14 cellular contexts compared by ENCODE assay signal in the genomic region with DNA sequence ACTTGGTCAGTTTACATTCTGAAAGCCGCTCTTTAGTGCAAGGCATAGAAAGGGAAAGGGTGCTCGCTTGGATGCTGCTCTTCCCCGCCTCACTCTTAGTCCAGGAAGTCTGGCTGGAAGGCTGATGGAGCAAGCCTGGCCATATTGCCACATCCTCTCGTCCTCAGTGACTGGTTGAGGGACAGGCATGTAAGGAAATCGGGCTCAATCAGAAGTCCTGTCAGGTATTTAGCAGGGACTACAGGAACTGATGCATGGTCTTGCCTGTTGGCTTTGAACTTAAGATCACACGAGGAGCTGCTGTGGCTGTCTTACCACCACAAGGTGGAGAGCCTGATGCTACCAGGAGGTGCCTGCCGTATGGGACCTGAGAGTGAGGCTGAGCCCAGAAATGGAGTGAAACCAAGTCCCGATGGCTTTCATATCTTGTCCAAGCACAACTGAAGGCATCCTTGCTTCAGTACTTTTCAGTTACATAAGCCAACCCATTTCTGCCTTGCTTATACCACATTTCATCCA. TPM values are rescaled to one million over a fixed set of nuclear protein-coding genes. Genes with fewer than 3 reads are reported as not detected.
DNase-seq lines count a peak whose midpoint lies in the region; ATAC-seq, FAIRE-seq and TF ChIP-seq lines count a peak whose summit lies in the region.
"Had no signal": no experiment of that assay in that cellular context is flagged by ENCODE, and none has a peak within 500 bp of the region (broad histone marks: within the 10 kb centered on the region; RNA-seq: fewer than 3 reads in every experiment).

No MANE protein-coding gene starts in this region.

- no peak overlapping the region for H3K27ac ChIP-seq in GM12878 (ENCODE audit: control insufficient read depth, insufficient read depth)
- H3K27ac ChIP-seq: testis had no signal

- TF ChIP-seq POLR2A in GM12878 (IDR thresholded peaks at IDR 0.05; ENCODE audit: low read depth, low read length) = no peak

- intact Hi-C loops in GM12878 (cut with micrococcal nuclease; ENCODE audit: unreplicated experiment) = loop anchor here (2.0 kb wide), 1 partner anchor 63 kb away; no protein-coding TSS in a partner anchor

- H2AFZ ChIP-seq in Loucy (ENCODE audit: low read length) = no peak overlapping the region
- no peak overlapping the region for H2AFZ ChIP-seq in GM12878 (ENCODE audit: control insufficient read depth, low read depth, low read length)

- POLR2A ChIA-PET in GM12878 (lab: Charles Lee) = interaction anchor here (1.1 kb wide), 1 partner anchor 10 kb away, joined by 3 read pairs; no protein-coding TSS in a partner anchor

- SMC1A ChIA-PET in GM12878 (lab: Charles Lee; ENCODE audit: uncharacterized antibody, unreplicated experiment) = interaction anchor here (0.8 to 3.3 kb wide), 7 partner anchors 10 to 63 kb away, joined by 3 to 26 read pairs (median 6); a partner anchor contains a TSS

- no peaks in the 10 kb centered on the region for H3K36me3 ChIP-seq in Loucy (ENCODE audit: insufficient read depth, low read length)
- no peaks in the 10 kb centered on the region; a peak in 1 of 4 replicates for H3K36me3 ChIP-seq in GM12878 (ENCODE audit: control insufficient read depth in 2 of 2, insufficient read depth in 2 of 2, low read length in 1 of 2)

- DNase-seq in activated naive CD4-positive, alpha-beta T cell treated with anti-CD3 and anti-CD28 coated beads, Interleukin-2, amount 10 ng/mL, durations not matched to agents 7 days and 5 days = peak; percentile 39
- DNase-seq in activated naive CD4-positive, alpha-beta T cell (lab: John Stamatoyannopoulos, UW) = no peak
- no peak for DNase-seq in GM12878 (ENCODE audit: low read depth, low spot score)
- no peak for DNase-seq in progenitor cell of endocrine pancreas (ENCODE audit: low spot score, unreplicated experiment)
- no peak for DNase-seq in KG1 (lab: John Stamatoyannopoulos, UW)
- DNase-seq in HTR-8/SVneo (ENCODE audit: insufficient read length, low spot score) = no peak
- DNase-seq: GDM1, NCI-H1105, NCI-H2227 treated with DMSO at 0.1 percent for 48 hours, testis had no signal

- peak; percentile 60 for TF ChIP-seq CTCF in Loucy (conservative IDR thresholded peaks at IDR 0.05; ENCODE audit: low read length)
- TF ChIP-seq CTCF in GM12878 (IDR thresholded peaks at IDR 0.05 in 2 of 3, conservative IDR thresholded peaks at IDR 0.05 in 1 of 3; ENCODE audit: control insufficient read depth in 2 of 3, extremely low read depth in 1 of 3, insufficient read depth in 1 of 3, low read depth in 3 of 3, low read length in 3 of 3) = peak in 2 of 3 experiments; percentile 13 to 21; a peak in 2 of 6 replicates
- TF ChIP-seq CTCF in progenitor cell of endocrine pancreas (IDR thresholded peaks at IDR 0.05; ENCODE audit: unreplicated experiment) = no peak

- peaks cover 15% of the 10 kb centered on the region; the same call in 1 of the 2 replicates for H3K79me2 ChIP-seq in Loucy (ENCODE audit: insufficient read depth, low read length)
- no peaks in the 10 kb centered on the region for H3K79me2 ChIP-seq in GM12878 (ENCODE audit: control insufficient read depth, insufficient read depth, low read length)

- no peaks in the 10 kb centered on the region for H3F3A ChIP-seq in Loucy (ENCODE audit: low read depth)

- H3K9ac ChIP-seq in Loucy (ENCODE audit: low read depth, low read length, poor library complexity, severe bottlenecking) (no peak overlapping the region), GM12878 (ENCODE audit: control insufficient read depth, insufficient read depth, low read length) (no peak overlapping the region)

- CTCF ChIA-PET in activated naive CD4-positive, alpha-beta T cell treated with anti-CD3 and anti-CD28 coated beads, Interleukin-2, amount 10 ng/mL, durations not matched to agents 7 days and 5 days (lab: Charles Lee) = interaction anchor here (0.9 to 2.3 kb wide), 6 partner anchors 10 to 64 kb away, joined by 4 to 17 read pairs (median 6); no protein-coding TSS in a partner anchor
- CTCF ChIA-PET in GM12878 (lab: Yijun Ruan, JAX) = interaction anchor here (0.6 to 3.5 kb wide), 10 partner anchors 13 to 582 kb away, joined by 3 to 43 read pairs (median 7); a partner anchor contains a TSS

- 57% methylated on average over 8 of the region's 8 CpGs for WGBS in GM12878 (ENCODE audit: insufficient coverage, insufficient replicate concordance, low lambda C conversion rate, missing lambda C conversion rate)

- RAD21 ChIA-PET in GM12878 (lab: Charles Lee; ENCODE audit: unreplicated experiment) = interaction anchor here (0.9 to 2.4 kb wide), 7 partner anchors 12 to 64 kb away, joined by 3 to 10 read pairs (median 5); no protein-coding TSS in a partner anchor

- H3K9me3 Mint-ChIP-seq in activated naive CD4-positive, alpha-beta T cell treated with anti-CD3 and anti-CD28 coated beads, Interleukin-2, amount 10 ng/mL, durations not matched to agents 7 days and 5 days = peaks cover under 1% of the 10 kb centered on the region
- H3K9me3 Mint-ChIP-seq in progenitor cell of endocrine pancreas (ENCODE audit: low read depth) = no peaks in the 10 kb centered on the region

- H3K27ac Mint-ChIP-seq in activated naive CD4-positive, alpha-beta T cell treated with anti-CD3 and anti-CD28 coated beads, Interleukin-2, amount 10 ng/mL, durations not matched to agents 7 days and 5 days = no peak overlapping the region
- H3K27ac Mint-ChIP-seq in progenitor cell of endocrine pancreas = peak overlapping the region; percentile 97

- no peak overlapping the region for H3K4me3 Mint-ChIP-seq in activated naive CD4-positive, alpha-beta T cell treated with anti-CD3 and anti-CD28 coated beads, Interleukin-2, amount 10 ng/mL, durations not matched to agents 7 days and 5 days
- no peak overlapping the region for H3K4me3 Mint-ChIP-seq in progenitor cell of endocrine pancreas (ENCODE audit: low read depth)
- H3K4me3 Mint-ChIP-seq: activated naive CD8-positive, alpha-beta T cell had no signal

- H4K20me1 ChIP-seq in Loucy (ENCODE audit: insufficient read depth, low read length, poor library complexity, severe bottlenecking) (no peaks in the 10 kb centered on the region), GM12878 (ENCODE audit: control insufficient read depth, insufficient read depth) (no peaks in the 10 kb centered on the region)

- peaks cover 49% of the 10 kb centered on the region for H3K4me1 ChIP-seq in Loucy (ENCODE audit: insufficient read depth, low read length, poor library complexity, severe bottlenecking)
- no peaks in the 10 kb centered on the region for H3K4me1 ChIP-seq in GM12878 (ENCODE audit: control insufficient read depth, insufficient read depth, low read length)
- H3K4me1 ChIP-seq: testis had no signal

- no peak overlapping the region for H3K4me3 ChIP-seq in Loucy (ENCODE audit: low read length, poor library complexity, severe bottlenecking)
- no peak overlapping the region for H3K4me3 ChIP-seq in GM12878
- H3K4me3 ChIP-seq: lung, testis had no signal

- H3K9me3 ChIP-seq in Loucy (ENCODE audit: insufficient read depth, low read depth, low read length) (no peaks in the 10 kb centered on the region), GM12878 (replicated peaks; ENCODE audit: control insufficient read depth, insufficient read depth, low read length) (no peaks in the 10 kb centered on the region; the same call in 2 of the 3 replicates)
- H3K9me3 ChIP-seq: testis had no signal

- H3K4me2 ChIP-seq in Loucy (ENCODE audit: low read depth, low read length, poor library complexity, severe bottlenecking) (no peak overlapping the region), GM12878 (ENCODE audit: control insufficient read depth, insufficient read depth) (no peak overlapping the region)

- no peak for TF ChIP-seq EP300 in GM12878 (IDR thresholded peaks at IDR 0.05; ENCODE audit: borderline replicate concordance in 1 of 2, control insufficient read depth in 1 of 2, low read depth in 2 of 2, low read length in 2 of 2)

- no peak for TF ChIP-seq RAD21 in GM12878 (IDR thresholded peaks at IDR 0.05; ENCODE audit: insufficient read depth, low read depth, low read length)

- peak; percentile 41; the same call in 2 of the 3 replicates for ATAC-seq in GM12878
- ATAC-seq in activated CD4-positive, CD25-positive, alpha-beta regulatory T cell treated with anti-CD3 and anti-CD28 coated beads, Interleukin-2, amount 50 U/mL, for 24 hours = no peak

- no peaks in the 10 kb centered on the region for H3K9me2 ChIP-seq in Loucy (replicated peaks; ENCODE audit: low read depth, low read length)

- H3K27me3 Mint-ChIP-seq in activated naive CD4-positive, alpha-beta T cell treated with anti-CD3 and anti-CD28 coated beads, Interleukin-2, amount 10 ng/mL, durations not matched to agents 7 days and 5 days = peaks cover 5% of the 10 kb centered on the region
- H3K27me3 Mint-ChIP-seq in progenitor cell of endocrine pancreas = no peaks in the 10 kb centered on the region
- H3K27me3 Mint-ChIP-seq: activated naive CD8-positive, alpha-beta T cell had no signal

- H3K4me1 Mint-ChIP-seq in activated naive CD4-positive, alpha-beta T cell treated with anti-CD3 and anti-CD28 coated beads, Interleukin-2, amount 10 ng/mL, durations not matched to agents 7 days and 5 days = peaks cover 47% of the 10 kb centered on the region
- peaks cover 59% of the 10 kb centered on the region for H3K4me1 Mint-ChIP-seq in progenitor cell of endocrine pancreas (ENCODE audit: low read depth)

- in situ Hi-C loops in GM12878 (cut with MboI) = no loop called here

- FAIRE-seq in GM12878 (lab: Jason Lieb, UNC) (no peak), HTR-8/SVneo (lab: Jason Lieb, UNC) (no peak)

- H3K36me3 Mint-ChIP-seq in activated naive CD4-positive, alpha-beta T cell treated with anti-CD3 and anti-CD28 coated beads, Interleukin-2, amount 10 ng/mL, durations not matched to agents 7 days and 5 days = no peaks in the 10 kb centered on the region
- peaks cover under 1% of the 10 kb centered on the region for H3K36me3 Mint-ChIP-seq in progenitor cell of endocrine pancreas (ENCODE audit: insufficient read depth)
- H3K36me3 Mint-ChIP-seq: activated naive CD8-positive, alpha-beta T cell had no signal

- no TSS peak for BruUV-seq in GM12878 (replicated peaks; lab: Mats Ljungman, UMichigan)

- H3K27me3 ChIP-seq in Loucy (ENCODE audit: insufficient read depth, low read length, poor library complexity, severe bottlenecking) (no peaks in the 10 kb centered on the region), GM12878 (replicated peaks in 1 of 2; ENCODE audit: control insufficient read depth in 2 of 2, insufficient read depth in 2 of 2, low read length in 1 of 2) (no peaks in the 10 kb centered on the region)
- H3K27me3 ChIP-seq: testis had no signal

RNA-seq across cellular contexts. Expression of a gene that starts 10.7 kb away (rescaled TPM):
- 40.0 and 42.0 TPM in 2 replicates for total RNA-seq in GM12878 (2013; cell fraction: nucleolus; rRNA removed)
- total RNA-seq in GM12878 (2014; rRNA removed) (154 and 174 TPM in 2 replicates), GM12878 (2014; rRNA removed; fragmentation: Illumina TruSeq; extraction: Trizol) (160 and 164 TPM in 2 replicates), GM12878 (2021) (171 and 172 TPM in 2 replicates), progenitor cell of endocrine pancreas (228 and 231 TPM in 2 replicates)
- 52.2 TPM for polyA plus RNA-seq in GM12878 (2011; ENCODE audit: low read depth)
- polyA plus RNA-seq in GM12878 (2011; rRNA removed) (150 and 222 TPM in 2 replicates), GM12878 (2014; fragmentation: Illumina TruSeq; extraction: Trizol) (184 and 205 TPM in 2 replicates), GM12878 (2014; fragmentation: Nextera tagmentation; extraction: Ambion mirVana) (10 to 100 TPM; 40.7 to 84.7 TPM), GM12878 (2014; rRNA removed) (107 and 124 TPM in 2 replicates), GM12878 (2016; fragmentation: Nextera tagmentation; extraction: Ambion mirVana) (100 to 1,000 TPM; 399 to 411 TPM)
- 70.9 and 74.3 TPM in 2 replicates for polyA plus RNA-seq in GM12878 (2011; cell fraction: cytosol; rRNA removed)
- 41.2 and 46.2 TPM in 2 replicates for polyA plus RNA-seq in GM12878 (2011; cell fraction: nucleus; rRNA removed)
- 55.8 and 75.4 TPM in 2 replicates for polyA plus RNA-seq in GM12878 (2012)
- 43.8 and 53.7 TPM in 2 replicates for polyA minus RNA-seq in GM12878 (2011; rRNA and poly(A)+ RNA removed)
- polyA minus RNA-seq in GM12878 (2011; cell fraction: cytosol; rRNA and poly(A)+ RNA removed) = 23.0 and 31.3 TPM in 2 replicates
- polyA minus RNA-seq in GM12878 (2011; cell fraction: nucleus; rRNA and poly(A)+ RNA removed) = 18.0 and 35.2 TPM in 2 replicates
